8 cellular contexts compared by ENCODE assay signal in genomic region chr6:30260036-30260504, GRCh38.
DNase-seq lines count a peak whose midpoint lies in the region; TF ChIP-seq lines count a peak whose summit lies in the region.

No MANE protein-coding gene starts in this region.

- H3K27me3 ChIP-seq in WERI-Rb-1 (ENCODE audit: insufficient read depth, low read depth, severe bottlenecking), result peaks cover 14% of the 10 kb centered on the region
- H3K27me3 ChIP-seq in duodenal mucosa (ENCODE audit: control insufficient read depth in 1 of 2, insufficient read depth in 2 of 2, low read length in 2 of 2), result peaks cover 0 to 7% of the 10 kb centered on the region in 2 donors
- H3K27me3 ChIP-seq in mucosa of rectum (ENCODE audit: control insufficient read depth in 2 of 2, insufficient read depth in 2 of 2, low read length in 2 of 2), result peaks cover 0 to 4% of the 10 kb centered on the region in 2 donors

- no peak overlapping the region for H3K27ac ChIP-seq in WERI-Rb-1
- no peak overlapping the region for H3K27ac ChIP-seq in duodenal mucosa (ENCODE audit: low read depth, low read length)
- H3K27ac ChIP-seq in mucosa of rectum (ENCODE audit: low read depth in 2 of 2, low read length in 2 of 2), result no peak overlapping the region
- H3K27ac ChIP-seq in substantia nigra (ENCODE audit: low read depth, low read length, poor library complexity, severe bottlenecking), result peak overlapping the region; percentile 66

- peak overlapping the region; percentile 69 for H3K9ac ChIP-seq in duodenal mucosa (ENCODE audit: low read depth in 1 of 2, low read length in 2 of 2)
- H3K9ac ChIP-seq in mucosa of rectum (ENCODE audit: low read depth in 1 of 2, low read length in 2 of 2), result peak overlapping the region; percentile 66 to 78

- H3K4me1 ChIP-seq in duodenal mucosa (ENCODE audit: control insufficient read depth in 1 of 2, insufficient read depth in 2 of 2, low read length in 2 of 2), result peaks cover 0 to 3% of the 10 kb centered on the region in 2 donors
- H3K4me1 ChIP-seq in mucosa of rectum (ENCODE audit: control insufficient read depth in 2 of 2, insufficient read depth in 2 of 2, low read length in 2 of 2), result peaks cover 4 to 8% of the 10 kb centered on the region in 2 donors

- TF ChIP-seq CTCF in WERI-Rb-1 (IDR thresholded peaks at IDR 0.05; ENCODE audit: low read depth, low read length), result no peak

- H3K9me3 ChIP-seq in WERI-Rb-1 (ENCODE audit: severe bottlenecking) (no peaks in the 10 kb centered on the region), duodenal mucosa (ENCODE audit: control insufficient read depth in 1 of 2, low read length in 2 of 2) (no peaks in the 10 kb centered on the region), mucosa of rectum (ENCODE audit: control insufficient read depth in 2 of 2, low read length in 2 of 2) (no peaks in the 10 kb centered on the region)

- H3K4me3 ChIP-seq in WERI-Rb-1 (ENCODE audit: low read depth, low read length) (peak overlapping the region; percentile 80), duodenal mucosa (ENCODE audit: low read depth in 1 of 2, low read length in 2 of 2) (peak overlapping the region; percentile 79 to 81), mucosa of rectum (ENCODE audit: low read length in 2 of 2) (peak overlapping the region; percentile 78 to 82)

- H3K36me3 ChIP-seq in WERI-Rb-1 (no peaks in the 10 kb centered on the region), duodenal mucosa (ENCODE audit: control insufficient read depth in 1 of 2, insufficient read depth in 2 of 2, low read length in 2 of 2) (no peaks in the 10 kb centered on the region), mucosa of rectum (ENCODE audit: control insufficient read depth in 2 of 2, insufficient read depth in 2 of 2, low read length in 2 of 2) (no peaks in the 10 kb centered on the region)

- peak; percentile 11 for DNase-seq in activated gamma-delta T cell treated with Interleukin-2 at 50 U/mL for 16 hours
- no peak for DNase-seq in activated gamma-delta T cell (lab: John Stamatoyannopoulos, UW)
- DNase-seq in WERI-Rb-1, result peak; percentile 16
- DNase-seq in substantia nigra (lab: John Stamatoyannopoulos, UW), result peak in 5 of 49 donors; percentile 18 to 53 (median 38)
- DNase-seq in OCI-M2 (lab: John Stamatoyannopoulos, UW; ENCODE audit: unreplicated experiment), result no peak
- no peak for DNase-seq in NCI-H524 (lab: John Stamatoyannopoulos, UW)

Comparison
In these comparisons a context has a peak if more than half of its experiments do, and no peak if none do; other contexts are left out.
1. DNase-seq: peak in activated gamma-delta T cell treated with Interleukin-2 at 50 U/mL for 16 hours (single experiment) and WERI-Rb-1 (single experiment); none in activated gamma-delta T cell (single experiment), OCI-M2 (single experiment) and NCI-H524 (0 of 2).
2. Peak in every context shown above with its lines, with median percentiles within 50 percentile points of each other: H3K4me3 ChIP-seq.